12 cellular contexts compared by ENCODE assay signal in genomic region chr11:1387961-1388762, GRCh38. TPM values are rescaled to one million over a fixed set of nuclear protein-coding genes. Genes with fewer than 3 reads are reported as not detected.
DNase-seq lines count a peak whose midpoint lies in the region; ATAC-seq and TF ChIP-seq lines count a peak whose summit lies in the region.
"Had no signal": no experiment of that assay in that cellular context is flagged by ENCODE, and none has a peak within 500 bp of the region (broad histone marks: within the 10 kb centered on the region; RNA-seq: fewer than 3 reads in every experiment).

No MANE protein-coding gene starts in this region.

- H3K4me1 ChIP-seq in BLaER1: peaks cover 38% of the 10 kb centered on the region

- H3K27ac ChIP-seq in BLaER1: no peak overlapping the region

- peaks cover 54% of the 10 kb centered on the region for H3K27me3 ChIP-seq in BLaER1

- no peaks in the 10 kb centered on the region for H3K36me3 ChIP-seq in BLaER1

- peak overlapping the region; percentile 19 for H3K4me3 Mint-ChIP-seq in activated B cell treated with CpG ODN at 0.5 μM for 24 hours
- H3K4me3 Mint-ChIP-seq in memory B cell: peak overlapping the region; percentile 32

- peaks cover 37% of the 10 kb centered on the region for H3K4me1 Mint-ChIP-seq in activated B cell treated with CpG ODN at 0.5 μM for 24 hours
- peaks cover 16% of the 10 kb centered on the region for H3K4me1 Mint-ChIP-seq in memory B cell

- DNase-seq in activated B cell treated with CpG ODN at 0.5 μM for 24 hours: no peak
- no peak for DNase-seq in memory B cell (ENCODE audit: low spot score in 2 of 2)
- no peak for DNase-seq in NCI-H1092 treated with DMSO at 0.1 percent for 48 hours (lab: John Stamatoyannopoulos, UW)
- no peak for DNase-seq in SW480 (ENCODE audit: low spot score)
- DNase-seq: activated CD4-positive, alpha-beta T cell treated with anti-CD3 and anti-CD28 coated beads for 36 hours; stimulated activated CD4-positive, alpha-beta T cell treated with anti-CD3 and anti-CD28 coated beads, Interleukin-12 subunit alpha, Interleukin-12 subunit beta, amount 100 ng/mL, for 4 hours; trophoblast cell had no signal

- H3K36me3 Mint-ChIP-seq in activated B cell treated with CpG ODN at 0.5 μM for 24 hours (ENCODE audit: low read depth) (no peaks in the 10 kb centered on the region), memory B cell (no peaks in the 10 kb centered on the region)

- no peak overlapping the region for H3K9ac ChIP-seq in BLaER1

- CTCF ChIA-PET in activated B cell treated with CpG ODN at 0.5 μM for 24 hours (lab: Charles Lee): no interaction called here

- H3K9me3 Mint-ChIP-seq in activated B cell treated with CpG ODN at 0.5 μM for 24 hours: no peaks in the 10 kb centered on the region
- H3K9me3 Mint-ChIP-seq in memory B cell: no peaks in the 10 kb centered on the region

- H3K27me3 Mint-ChIP-seq in activated B cell treated with CpG ODN at 0.5 μM for 24 hours (peaks cover 21% of the 10 kb centered on the region), memory B cell (peaks cover 18% of the 10 kb centered on the region)

- peak; percentile 20; the same call in 1 of the 3 replicates for TF ChIP-seq CTCF in GM12872 (IDR thresholded peaks at IDR 0.05; ENCODE audit: insufficient read depth, low read depth, low read length)
- TF ChIP-seq CTCF in activated B cell treated with CpG ODN at 0.5 μM for 24 hours (IDR thresholded peaks at IDR 0.05): no peak

- H3K4me3 ChIP-seq in BLaER1: peak overlapping the region; percentile 68

- H3K27ac Mint-ChIP-seq in activated B cell treated with CpG ODN at 0.5 μM for 24 hours (no peak overlapping the region), memory B cell (no peak overlapping the region)
- H3K27ac Mint-ChIP-seq: activated CD4-positive, alpha-beta T cell treated with anti-CD3 and anti-CD28 coated beads for 36 hours had no signal

- ATAC-seq in activated B cell treated with CpG ODN at 0.5 μM for 24 hours (ENCODE audit: low read depth): no peak
- no peak for ATAC-seq in memory B cell (ENCODE audit: low read depth)
- ATAC-seq in HG02623 (IDR thresholded peaks at IDR 0.05; ENCODE audit: unreplicated experiment): no peak
- ATAC-seq in GM19452 (IDR thresholded peaks at IDR 0.05; ENCODE audit: unreplicated experiment): no peak
- ATAC-seq: activated CD4-positive, alpha-beta T cell treated with anti-CD3 and anti-CD28 coated beads for 36 hours had no signal

- intact Hi-C loops in activated B cell treated with CpG ODN at 0.5 μM for 24 hours (cut with micrococcal nuclease): loop anchor here (2.0 to 10.0 kb wide), 3 partner anchors 187 to 693 kb away; partner anchors contain the start of genes DEAF1 and TMEM80

- H3K9me3 ChIP-seq in BLaER1: no peaks in the 10 kb centered on the region

- peaks cover 27% of the 10 kb centered on the region for H4K20me1 ChIP-seq in BLaER1

- peak overlapping the region; percentile 100 for H3K4me2 ChIP-seq in BLaER1

- POLR2A ChIA-PET in activated B cell treated with CpG ODN at 0.5 μM for 24 hours (lab: Charles Lee): interaction anchor here (2.3 kb wide), 1 partner anchor 78 kb away, joined by 9 read pairs; no protein-coding TSS in a partner anchor

RNA-seq across cellular contexts. Expression of gene BRSK2, which starts 1.6 kb away (rescaled TPM):
- total RNA-seq in activated B cell treated with CpG ODN at 0.5 μM for 24 hours: 0.11 and 0.37 TPM in 2 replicates
- total RNA-seq: bronchial epithelial cell had no signal
